8 cellular contexts compared by ENCODE assay signal in genomic region chr4:40058121-40058520, GRCh38. TPM values are rescaled to one million over a fixed set of nuclear protein-coding genes. Genes with fewer than 3 reads are reported as not detected.
DNase-seq lines count a peak whose midpoint lies in the region; ATAC-seq and TF ChIP-seq lines count a peak whose summit lies in the region.

No MANE protein-coding gene starts in this region.

- no peaks in the 10 kb centered on the region for H3F3A ChIP-seq in GM23338 (replicated peaks; ENCODE audit: low read depth)
- peaks cover 16% of the 10 kb centered on the region for H3F3A ChIP-seq in SU-DHL-6 (ENCODE audit: insufficient read depth)

- H3K27ac ChIP-seq in GM23338 (ENCODE audit: low read depth), result peak overlapping the region; percentile 5; the same call in 1 of the 2 replicates
- H3K27ac ChIP-seq in SU-DHL-6 (ENCODE audit: low read depth, low read length), result no peak overlapping the region

- peaks cover 17% of the 10 kb centered on the region for H3K27me3 Mint-ChIP-seq in GM23338 (ENCODE audit: insufficient read depth, low read depth, poor library complexity)

- H3K36me3 Mint-ChIP-seq in GM23338 (ENCODE audit: low read depth), result peaks cover 31% of the 10 kb centered on the region

- TF ChIP-seq CTCF in GM23338 (conservative IDR thresholded peaks at IDR 0.05; ENCODE audit: low read depth in 2 of 2) (no peak), SU-DHL-6 (IDR thresholded peaks at IDR 0.05; ENCODE audit: insufficient read depth, low read length, poor library complexity, severe bottlenecking) (no peak), fibroblast of pulmonary artery (IDR thresholded peaks at IDR 0.05; ENCODE audit: low read length, missing control alignments) (no peak)

- H3K9me3 Mint-ChIP-seq in GM23338, result no peaks in the 10 kb centered on the region; the same call in 2 of the 3 replicates

- peaks cover 23% of the 10 kb centered on the region for H3K4me1 Mint-ChIP-seq in GM23338

- H3K9me3 ChIP-seq in SU-DHL-6 (ENCODE audit: insufficient read depth, low read length), result no peaks in the 10 kb centered on the region

- H3K9me2 ChIP-seq in GM23338 (ENCODE audit: insufficient read depth) (no peaks in the 10 kb centered on the region), SU-DHL-6 (replicated peaks; ENCODE audit: insufficient read depth, low read length) (no peaks in the 10 kb centered on the region)

- 0 out of 2 replicates have a peak, but pooled peaks cover 5% of the 10 kb centered on the region for H3K36me3 ChIP-seq in GM23338 (ENCODE audit: insufficient read depth)
- H3K36me3 ChIP-seq in SU-DHL-6 (ENCODE audit: low read length), result no peaks in the 10 kb centered on the region

- peak overlapping the region; percentile 92 for H3K27ac Mint-ChIP-seq in GM23338

- H2AFZ ChIP-seq in GM23338 (no peak overlapping the region), SU-DHL-6 (ENCODE audit: low read depth, low read length, severe bottlenecking) (no peak overlapping the region)

- H3K79me2 ChIP-seq in GM23338 (replicated peaks; ENCODE audit: insufficient read depth) (peaks cover 51% of the 10 kb centered on the region), SU-DHL-6 (ENCODE audit: insufficient read depth, low read length) (0 out of 2 replicates have a peak, but pooled peaks cover 4% of the 10 kb centered on the region)

- peaks cover 27% of the 10 kb centered on the region for H3K4me1 ChIP-seq in GM23338 (ENCODE audit: insufficient read depth)

- peak overlapping the region; percentile 81; the same call in 1 of the 2 replicates for H3K9ac ChIP-seq in SU-DHL-6 (ENCODE audit: low read length)

- H3K4me2 ChIP-seq in GM23338 (peak overlapping the region; percentile 73), SU-DHL-6 (ENCODE audit: low read depth, low read length, poor library complexity, severe bottlenecking) (peak overlapping the region; percentile 96)

- peaks cover 5% of the 10 kb centered on the region; the same call in 1 of the 2 replicates for H4K20me1 ChIP-seq in GM23338 (replicated peaks; ENCODE audit: insufficient read depth)
- no peaks in the 10 kb centered on the region for H4K20me1 ChIP-seq in SU-DHL-6 (ENCODE audit: low read depth, low read length)

- DNase-seq in GM23338 (ENCODE audit: low spot score), result peak; percentile 11
- peak; percentile 15 for DNase-seq in fibroblast of pulmonary artery (ENCODE audit: low read depth)
- no peak for DNase-seq in skeletal muscle cell (ENCODE audit: low read depth)
- no peak for DNase-seq in ureter (ENCODE audit: low spot score)
- DNase-seq in D341Med (ENCODE audit: low spot score), result no peak

- H3K4me3 ChIP-seq in GM23338, result peak overlapping the region; percentile 80
- H3K4me3 ChIP-seq in SU-DHL-6 (ENCODE audit: insufficient read depth, low read length, poor library complexity, severe bottlenecking), result peak overlapping the region; percentile 68
- H3K4me3 ChIP-seq in fibroblast of pulmonary artery (replicated peaks; ENCODE audit: low read depth, low read length), result peak overlapping the region; percentile 67
- peak overlapping the region; percentile 76 for H3K4me3 ChIP-seq in skeletal muscle cell (ENCODE audit: low read depth, low read length)

- H3K27me3 ChIP-seq in GM23338 (ENCODE audit: insufficient read depth) (no peaks in the 10 kb centered on the region), SU-DHL-6 (ENCODE audit: low read length) (no peaks in the 10 kb centered on the region)

- H3K4me3 Mint-ChIP-seq in GM23338, result peak overlapping the region; percentile 87

- no peak for ATAC-seq in GM23338
- ATAC-seq in HG03354 (IDR thresholded peaks at IDR 0.05; ENCODE audit: poor library complexity, severe bottlenecking, unreplicated experiment), result no peak
- ATAC-seq in GM21390 (IDR thresholded peaks at IDR 0.05; ENCODE audit: unreplicated experiment), result no peak

TF ChIP-seq in GM23338, 12 proteins besides CTCF, POLR2A, EP300 and RAD21 (continues in another document):
- TF ChIP-seq ZNF331 (CRISPR knock-in tag; IDR thresholded peaks at IDR 0.05; ENCODE audit: low read depth) (no peak), CREB1 (CRISPR knock-in tag; IDR thresholded peaks at IDR 0.05; ENCODE audit: low read depth) (no peak), STAT1 (IDR thresholded peaks at IDR 0.05; ENCODE audit: unreplicated experiment) (no peak), ETS1 (IDR thresholded peaks at IDR 0.05) (no peak), ZNF462 (CRISPR knock-in tag; IDR thresholded peaks at IDR 0.05) (no peak)

RNA-seq across cellular contexts. Expression of gene N4BP2, which starts 1.5 kb away (rescaled TPM):
- 37.5 and 46.3 TPM in 2 replicates for total RNA-seq in GM23338 (2014; rRNA removed; shearing (Covaris generic))
- polyA plus RNA-seq in GM23338 (2016; fragmentation: Nextera tagmentation; extraction: Ambion mirVana), result 15.1 and 25.6 TPM in 2 replicates
- total RNA-seq in ureter, result 14.0 TPM

Comparison
In these comparisons a context has a peak if more than half of its experiments do, and no peak if none do; other contexts are left out.
1. DNase-seq: peak in GM23338 (single experiment) and fibroblast of pulmonary artery (single experiment); none in skeletal muscle cell (single experiment), ureter (single experiment) and D341Med (single experiment).
2. Peak in every context shown above with its lines, with median percentiles within 50 percentile points of each other: H3K4me3 ChIP-seq.